28 cellular contexts compared by ENCODE assay signal in genomic region chr2:227293531-227293930, GRCh38.
"Had no signal": no experiment of that assay in that cellular context is flagged by ENCODE, and none has a peak within 500 bp of the region (broad histone marks: within the 10 kb centered on the region; RNA-seq: fewer than 3 reads in every experiment).

No MANE protein-coding gene starts in this region.

- H3K27me3 ChIP-seq: ascending aorta, brain microvascular endothelial cell, breast epithelium had no signal

- DNase-seq: activated B cell treated with CpG ODN at 0.5 μM for 24 hours; activated CD4-positive, alpha-beta memory T cell treated with anti-CD3 and anti-CD28 coated beads for 36 hours; activated CD4-positive, alpha-beta T cell treated with anti-CD3 and anti-CD28 coated beads for 4 hours; activated CD4-positive, alpha-beta T cell treated with anti-CD3 and anti-CD28 coated beads, Interleukin-2, amount 10 ng/mL, durations not matched to agents 24 days and 14 days; activated CD4-positive, alpha-beta T cell treated with anti-CD3 and anti-CD28 coated beads, Interleukin-2, amount 50 U/mL, for 1 hour; activated CD4-positive, alpha-beta T cell treated with anti-CD3 and anti-CD28 coated beads, Interleukin-2, amount 50 U/mL, for 4 hours; activated CD4-positive, CD25-positive, alpha-beta regulatory T cell treated with anti-CD3 and anti-CD28 coated beads, Interleukin-2, amount 50 U/mL, for 72 hours; activated CD8-positive, alpha-beta memory T cell treated with anti-CD3 and anti-CD28 coated beads, Interleukin-2, amount 50 U/mL, for 4 hours; activated CD8-positive, alpha-beta T cell treated with anti-CD3 and anti-CD28 coated beads for 36 hours; activated effector memory CD4-positive, alpha-beta T cell treated with anti-CD3 and anti-CD28 coated beads, Interleukin-2, amount 50 U/mL, for 16 hours; activated naive CD4-positive, alpha-beta T cell treated with anti-CD3 and anti-CD28 coated beads, Interleukin-2, amount 10 ng/mL, durations not matched to agents 7 days and 5 days; activated naive CD4-positive, alpha-beta T cell treated with Interleukin-2 at 50 U/mL for 16 hours; activated naive CD8-positive, alpha-beta T cell treated with anti-CD3 and anti-CD28 coated beads, Interleukin-2, amount 10 ng/mL, durations not matched to agents 7 days and 5 days; activated naive CD8-positive, alpha-beta T cell treated with anti-CD3 and anti-CD28 coated beads, Interleukin-2, amount 50 U/mL, for 24 hours; activated T-cell treated with anti-CD3 and anti-CD28 coated beads for 4 hours; activated T-cell treated with anti-CD3 and anti-CD28 coated beads, Interleukin-2, amount 50 U/mL, for 1 hour; activated T-cell treated with anti-CD3 and anti-CD28 coated beads, Interleukin-2, amount 50 U/mL, for 4 hours; activated T-cell treated with anti-CD3 and anti-CD28 coated beads, Interleukin-2, amount 50 U/mL, for 72 hours; amygdala; anterior cingulate cortex; brain microvascular endothelial cell; central memory CD4-positive, alpha-beta T cell; T-helper 1 cell; T-helper 2 cell; T-helper 9 cell had no signal

- H3K9me3 ChIP-seq: ascending aorta, breast epithelium had no signal

- H3K27ac ChIP-seq: ascending aorta, brain microvascular endothelial cell, breast epithelium, VCaP had no signal

- H3K4me3 ChIP-seq: ascending aorta, breast epithelium had no signal

- H3K36me3 ChIP-seq: brain microvascular endothelial cell, breast epithelium had no signal

- H3K4me1 ChIP-seq: ascending aorta, breast epithelium had no signal
